1 cellular context compared by ENCODE assay signal in the genomic region with DNA sequence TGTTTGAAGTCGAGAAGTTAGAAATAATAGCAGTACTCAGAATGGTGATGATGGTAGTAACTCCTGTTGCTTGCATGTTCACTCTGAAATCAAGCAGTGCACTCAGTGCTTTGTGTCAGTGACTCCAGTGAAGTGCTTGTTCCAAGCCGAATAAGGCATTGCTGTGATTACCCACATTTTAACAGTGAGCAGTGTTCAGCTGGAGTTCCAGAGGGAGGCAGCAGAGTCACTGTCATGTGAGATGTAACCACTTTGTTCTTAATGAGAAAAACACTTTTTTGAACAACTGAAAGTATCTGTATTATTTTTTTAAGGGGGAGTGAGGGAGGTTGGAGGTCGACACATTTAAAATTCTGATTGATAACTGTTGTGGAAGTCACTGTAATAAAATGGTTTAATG.
TF ChIP-seq lines count a peak whose summit lies in the region.

No MANE protein-coding gene starts in this region.

TF ChIP-seq in GM12878, 131 proteins besides CTCF, POLR2A, EP300 and RAD21:
- TF ChIP-seq RFX5 (IDR thresholded peaks at IDR 0.05; ENCODE audit: low read depth, low read length), result no peak
